In genomic region chr14:75718199-75718598, GRCh38 we compare ENCODE assay signal across 15 cellular contexts. TPM values are rescaled to one million over a fixed set of nuclear protein-coding genes. Genes with fewer than 3 reads are reported as not detected.
DNase-seq lines count a peak whose midpoint lies in the region; ATAC-seq and TF ChIP-seq lines count a peak whose summit lies in the region.
"Had no signal": no experiment of that assay in that cellular context is flagged by ENCODE, and none has a peak within 500 bp of the region (broad histone marks: within the 10 kb centered on the region; RNA-seq: fewer than 3 reads in every experiment).

No MANE protein-coding gene starts in this region.

- H3K9me3 ChIP-seq in liver (ENCODE audit: control insufficient read depth in 4 of 4, low read length in 3 of 4) (no peaks in the 10 kb centered on the region), right lobe of liver (no peaks in the 10 kb centered on the region), prostate gland (no peaks in the 10 kb centered on the region)
- H3K9me3 ChIP-seq in naive thymus-derived CD4-positive, alpha-beta T cell (ENCODE audit: control insufficient read depth in 2 of 3, low read length in 3 of 3), result no peaks in the 10 kb centered on the region
- H3K9me3 ChIP-seq: BLaER1 had no signal

- H3K27me3 Mint-ChIP-seq in naive thymus-derived CD4-positive, alpha-beta T cell, result no peaks in the 10 kb centered on the region
- H3K27me3 Mint-ChIP-seq: CD4-positive, alpha-beta memory T cell had no signal

- no peaks in the 10 kb centered on the region for H3K27me3 ChIP-seq in liver (ENCODE audit: control insufficient read depth in 4 of 4, insufficient read depth in 4 of 4, low read length in 3 of 4)
- no peaks in the 10 kb centered on the region for H3K27me3 ChIP-seq in right lobe of liver
- no peaks in the 10 kb centered on the region for H3K27me3 ChIP-seq in prostate gland (replicated peaks; ENCODE audit: insufficient read depth)
- no peaks in the 10 kb centered on the region for H3K27me3 ChIP-seq in naive thymus-derived CD4-positive, alpha-beta T cell (ENCODE audit: control insufficient read depth in 2 of 2, insufficient read depth in 2 of 2, low read length in 2 of 2)
- H3K27me3 ChIP-seq: BLaER1 had no signal

- no peak overlapping the region for H3K27ac Mint-ChIP-seq in naive thymus-derived CD4-positive, alpha-beta T cell
- H3K27ac Mint-ChIP-seq: CD4-positive, alpha-beta memory T cell; H9 had no signal

- DNase-seq in right lobe of liver, result no peak
- peak; percentile 6 for DNase-seq in fibroblast of gingiva (ENCODE audit: low read depth)
- no peak for DNase-seq in prostate gland (ENCODE audit: low spot score)
- no peak for DNase-seq in naive thymus-derived CD4-positive, alpha-beta T cell
- no peak for DNase-seq in SIG-M5 (lab: John Stamatoyannopoulos, UW)
- DNase-seq: 8988T; Calu3; CD4-positive, alpha-beta memory T cell; DMS79 treated with DMSO at 0.1 percent for 48 hours; GF-D8; H9 had no signal

- H3K36me3 ChIP-seq in liver (ENCODE audit: control insufficient read depth in 4 of 4, insufficient read depth in 3 of 4, low read depth in 1 of 4, low read length in 3 of 4), result peaks cover 0 to 2% (median 0%) of the 10 kb centered on the region in 4 donors
- no peaks in the 10 kb centered on the region for H3K36me3 ChIP-seq in right lobe of liver
- no peaks in the 10 kb centered on the region for H3K36me3 ChIP-seq in prostate gland
- H3K36me3 ChIP-seq in naive thymus-derived CD4-positive, alpha-beta T cell (ENCODE audit: control insufficient read depth in 2 of 3, insufficient read depth in 3 of 3, low read length in 3 of 3), result peaks cover 0 to 14% (median 0%) of the 10 kb centered on the region in 3 experiments

- H3K36me3 Mint-ChIP-seq in naive thymus-derived CD4-positive, alpha-beta T cell, result peaks cover 7 to 67% (median 32%) of the 10 kb centered on the region in 5 donors

- no peak overlapping the region for H3K4me3 Mint-ChIP-seq in naive thymus-derived CD4-positive, alpha-beta T cell
- H3K4me3 Mint-ChIP-seq: CD14-positive monocyte; CD4-positive, alpha-beta memory T cell; H9 had no signal

- POLR2A ChIA-PET in naive thymus-derived CD4-positive, alpha-beta T cell (lab: Charles Lee), result no interaction called here

- no peak overlapping the region for H3K27ac ChIP-seq in liver (ENCODE audit: low read depth in 1 of 2, low read length in 2 of 2)
- H3K27ac ChIP-seq in right lobe of liver, result no peak overlapping the region
- peak overlapping the region; percentile 31 to 81 for H3K27ac ChIP-seq in prostate gland
- H3K27ac ChIP-seq in naive thymus-derived CD4-positive, alpha-beta T cell (ENCODE audit: low read depth, low read length), result no peak overlapping the region
- H3K27ac ChIP-seq: BLaER1 had no signal

- no peak for TF ChIP-seq RAD21 in liver (IDR thresholded peaks at IDR 0.05)

- H3K4me1 ChIP-seq in liver (ENCODE audit: control insufficient read depth in 4 of 4, insufficient read depth in 4 of 4, low read length in 3 of 4) (peaks cover 0 to 8% (median 1%) of the 10 kb centered on the region in 4 donors), right lobe of liver (peaks cover 0 to 18% (median 7%) of the 10 kb centered on the region in 4 donors), prostate gland (replicated peaks) (peaks cover 12% of the 10 kb centered on the region)
- no peaks in the 10 kb centered on the region for H3K4me1 ChIP-seq in naive thymus-derived CD4-positive, alpha-beta T cell (ENCODE audit: control insufficient read depth in 2 of 2, insufficient read depth in 2 of 2, low read length in 2 of 2)
- H3K4me1 ChIP-seq: BLaER1 had no signal

- ATAC-seq in right lobe of liver, result no peak
- ATAC-seq in naive thymus-derived CD4-positive, alpha-beta T cell, result no peak
- ATAC-seq in HG03025 (IDR thresholded peaks at IDR 0.05; ENCODE audit: low FRiP score, unreplicated experiment), result no peak

- intact Hi-C loops in right lobe of liver (cut with DNase I) (no loop called here), prostate gland (cut with DNase I) (no loop called here)
- intact Hi-C loops in naive thymus-derived CD4-positive, alpha-beta T cell (cut with micrococcal nuclease), result loop anchor here in 1 of 2 donors (10.0 kb wide), 1 partner anchor 187 kb away; no protein-coding TSS in a partner anchor

- no peak for TF ChIP-seq POLR2A in right lobe of liver (IDR thresholded peaks at IDR 0.05)
- no peak for TF ChIP-seq POLR2A in prostate gland (IDR thresholded peaks at IDR 0.05)

- no peak overlapping the region for H3K9ac ChIP-seq in liver (ENCODE audit: low read depth in 1 of 2, low read length in 2 of 2)
- H3K9ac ChIP-seq: BLaER1 had no signal

- H3K4me1 Mint-ChIP-seq in naive thymus-derived CD4-positive, alpha-beta T cell, result peaks cover 0 to 7% (median 0%) of the 10 kb centered on the region in 7 donors

- H3K9me3 Mint-ChIP-seq in naive thymus-derived CD4-positive, alpha-beta T cell, result no peaks in the 10 kb centered on the region
- H3K9me3 Mint-ChIP-seq: H9 had no signal

- CTCF ChIA-PET in naive thymus-derived CD4-positive, alpha-beta T cell (lab: Charles Lee), result no interaction called here

- 83% methylated on average over 3 of the region's 3 CpGs for WGBS in liver
- 67% methylated on average over 3 of the region's 3 CpGs for WGBS in right lobe of liver (ENCODE audit: insufficient coverage, low coverage, low lambda C conversion rate, missing lambda C conversion rate)
- WGBS in prostate gland, result 68% methylated on average over 3 of the region's 3 CpGs

- H3K4me3 ChIP-seq in liver (ENCODE audit: low read depth in 1 of 3, low read length in 3 of 3) (no peak overlapping the region), right lobe of liver (no peak overlapping the region), prostate gland (no peak overlapping the region)
- no peak overlapping the region for H3K4me3 ChIP-seq in naive thymus-derived CD4-positive, alpha-beta T cell (ENCODE audit: low read length)
- H3K4me3 ChIP-seq: BLaER1 had no signal

- TF ChIP-seq CTCF in liver (IDR thresholded peaks at IDR 0.05; ENCODE audit: low read depth, low read length, missing input control) (no peak), right lobe of liver (IDR thresholded peaks at IDR 0.05) (no peak), prostate gland (IDR thresholded peaks at IDR 0.05) (no peak)

TF ChIP-seq in liver, 16 proteins besides CTCF, POLR2A, EP300 and RAD21:
- TF ChIP-seq JUND (IDR thresholded peaks at IDR 0.05) (no peak), NR2F2 (IDR thresholded peaks at IDR 0.05) (peak; percentile 30), RXRA (IDR thresholded peaks at IDR 0.05) (no peak)

RNA-seq across cellular contexts. Expression of gene TTLL5, which starts 57.2 kb away (rescaled TPM):
- 10 to 100 TPM; 14.0 to 14.2 TPM for total RNA-seq in liver
- polyA plus RNA-seq in liver, result 1 to 10 TPM; 4.3 to 5.7 TPM
- 10 to 100 TPM in 4 of 6 experiments, 1 to 10 TPM in 2; 7.4 to 13.8 (median 11.9) TPM for total RNA-seq in right lobe of liver
- total RNA-seq in prostate gland, result 10 to 100 TPM; 40.3 to 46.2 TPM
- 10 to 100 TPM; 21.0 to 31.4 (median 21.6) TPM for total RNA-seq in naive thymus-derived CD4-positive, alpha-beta T cell
- polyA plus RNA-seq in naive thymus-derived CD4-positive, alpha-beta T cell, result 10 to 100 TPM in 1 of 2 donors, 1 to 10 TPM in 1; 7.8 to 15.6 TPM

RNA-seq across cellular contexts. Expression of gene ERG28, which starts 57.5 kb away (rescaled TPM):
- 10 to 100 TPM; 17.1 to 17.6 TPM for total RNA-seq in liver
- polyA plus RNA-seq in liver, result 10 to 100 TPM; 40.9 to 43.5 TPM
- 10 to 100 TPM in 5 of 6 experiments, 1 to 10 TPM in 1; 7.9 to 31.5 (median 20.1) TPM for total RNA-seq in right lobe of liver
- total RNA-seq in prostate gland, result 10 to 100 TPM; 16.7 to 54.6 TPM
- 10 to 100 TPM in 3 of 5 experiments, 1 to 10 TPM in 2; 7.6 to 17.0 (median 12.4) TPM for total RNA-seq in naive thymus-derived CD4-positive, alpha-beta T cell
- 10 to 100 TPM; 23.4 to 37.1 TPM for polyA plus RNA-seq in naive thymus-derived CD4-positive, alpha-beta T cell

Comparison
In these comparisons a context has a peak if more than half of its experiments do, and no peak if none do; other contexts are left out.
1. H3K27ac ChIP-seq: peak in prostate gland (2 of 2); none in liver (0 of 2), right lobe of liver (0 of 3) and naive thymus-derived CD4-positive, alpha-beta T cell (single experiment).